21 cellular contexts compared by ENCODE assay signal in the genomic region with DNA sequence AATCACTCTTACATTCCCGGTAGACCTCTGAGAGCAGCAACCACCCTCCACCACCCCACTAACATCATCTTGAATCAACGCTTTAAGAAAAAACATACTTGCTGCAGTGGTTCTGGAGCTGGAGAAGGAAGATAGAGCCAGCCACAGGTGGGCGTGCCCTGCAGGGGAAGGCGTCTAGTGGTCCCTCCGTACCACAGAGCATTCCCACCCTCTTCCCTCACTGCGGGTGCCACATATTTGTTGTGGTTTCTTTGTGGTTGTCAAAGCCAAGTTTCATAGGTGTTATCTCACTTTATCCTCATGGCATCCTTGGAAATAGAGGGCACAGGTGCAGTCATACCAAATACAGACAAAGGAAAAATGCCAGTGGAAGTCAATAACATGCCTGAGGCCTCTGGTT. TPM values are rescaled to one million over a fixed set of nuclear protein-coding genes. Genes with fewer than 3 reads are reported as not detected.
DNase-seq lines count a peak whose midpoint lies in the region; ATAC-seq and TF ChIP-seq lines count a peak whose summit lies in the region.
"Had no signal": no experiment of that assay in that cellular context is flagged by ENCODE, and none has a peak within 500 bp of the region (broad histone marks: within the 10 kb centered on the region; RNA-seq: fewer than 3 reads in every experiment).

No MANE protein-coding gene starts in this region.

- H3K4me3 Mint-ChIP-seq in osteocyte (ENCODE audit: unreplicated experiment), result peak overlapping the region; percentile 19

- H3K36me3 Mint-ChIP-seq in osteocyte (ENCODE audit: unreplicated experiment), result peaks cover 44% of the 10 kb centered on the region

- 19 to 38% methylated on average over 6 of the region's 6 CpGs for WGBS in aorta, 2 donors

- peak overlapping the region; percentile 25 for H3K4me2 ChIP-seq in fibroblast of lung (ENCODE audit: extremely low read depth, insufficient read depth, low read length)
- H3K4me2 ChIP-seq: BLaER1 had no signal

- peaks cover 63% of the 10 kb centered on the region for H3K79me2 ChIP-seq in fibroblast of lung (ENCODE audit: control insufficient read depth, insufficient read depth, low read length)

- CTCF ChIA-PET in RWPE1 (lab: Yijun Ruan, JAX), result no interaction called here

- no peak overlapping the region for H2AFZ ChIP-seq in fibroblast of lung (ENCODE audit: low read length)

- H3K9me3 Mint-ChIP-seq in osteocyte (ENCODE audit: unreplicated experiment), result no peaks in the 10 kb centered on the region

- peaks cover 96% of the 10 kb centered on the region for H3K4me1 Mint-ChIP-seq in osteocyte (ENCODE audit: unreplicated experiment)

- no peak overlapping the region for H3K4me3 ChIP-seq in left ventricle myocardium inferior
- peak overlapping the region in 1 of 4 experiments; percentile 32 for H3K4me3 ChIP-seq in fibroblast of lung (replicated peaks in 1 of 4; ENCODE audit: control extremely low read depth in 1 of 4, insufficient read depth in 1 of 4, low read depth in 3 of 4, low read length in 4 of 4)
- no peak overlapping the region for H3K4me3 ChIP-seq in aorta (ENCODE audit: low read length in 2 of 2)
- H3K4me3 ChIP-seq: BLaER1, mucosa of descending colon, ovary, skin epidermis had no signal

- H3K27ac ChIP-seq in left ventricle myocardium inferior (replicated peaks) (peak overlapping the region; percentile 44), fibroblast of lung (ENCODE audit: insufficient read depth, low read length) (peak overlapping the region; percentile 95), aorta (ENCODE audit: low read depth in 1 of 2, low read length in 2 of 2) (peak overlapping the region; percentile 81 to 92), RWPE1 (no peak overlapping the region)
- H3K27ac ChIP-seq: BLaER1 had no signal

- peak overlapping the region; percentile 97 for H3K27ac Mint-ChIP-seq in osteocyte (ENCODE audit: unreplicated experiment)

- POLR2A ChIA-PET in RWPE1 (lab: Yijun Ruan, JAX; ENCODE audit: low non-redundant PET), result no interaction called here

- no peak for ATAC-seq in aorta (ENCODE audit: low FRiP score)
- no peak for ATAC-seq in HG02642 (IDR thresholded peaks at IDR 0.05; ENCODE audit: poor library complexity, unreplicated experiment)
- ATAC-seq: left colon had no signal

- H3K4me1 ChIP-seq in left ventricle myocardium inferior (peaks cover 98% of the 10 kb centered on the region), fibroblast of lung (ENCODE audit: control insufficient read depth, extremely low read depth, insufficient read depth, low read length) (peaks cover 35% of the 10 kb centered on the region), aorta (ENCODE audit: control insufficient read depth in 1 of 2, insufficient read depth in 2 of 2, low read length in 2 of 2) (peaks cover 6 to 8% of the 10 kb centered on the region in 2 donors)
- H3K4me1 ChIP-seq: BLaER1 had no signal

- TF ChIP-seq POLR2A in erythroblast (IDR thresholded peaks at IDR 0.05; ENCODE audit: low read length), result no peak

- no peak for TF ChIP-seq CTCF in left ventricle myocardium inferior (IDR thresholded peaks at IDR 0.05; ENCODE audit: borderline replicate concordance)
- TF ChIP-seq CTCF in fibroblast of lung (conservative IDR thresholded peaks at IDR 0.05 in 1 of 2, IDR thresholded peaks at IDR 0.05 in 1 of 2; ENCODE audit: low read depth in 1 of 2, low read length in 2 of 2), result no peak
- TF ChIP-seq CTCF in osteocyte (IDR thresholded peaks at IDR 0.05), result no peak
- no peak for TF ChIP-seq CTCF in RWPE1 (conservative IDR thresholded peaks at IDR 0.05; ENCODE audit: low read depth)

- no peaks in the 10 kb centered on the region for H4K20me1 ChIP-seq in fibroblast of lung (ENCODE audit: control insufficient read depth, extremely low read depth, insufficient read depth, low read length)
- H4K20me1 ChIP-seq: BLaER1 had no signal

- H3K36me3 ChIP-seq in left ventricle myocardium inferior (no peaks in the 10 kb centered on the region), fibroblast of lung (ENCODE audit: control insufficient read depth, insufficient read depth, low read length) (no peaks in the 10 kb centered on the region), aorta (ENCODE audit: control insufficient read depth in 1 of 2, insufficient read depth in 2 of 2, low read length in 1 of 2) (no peaks in the 10 kb centered on the region)
- H3K36me3 ChIP-seq: BLaER1, gastrocnemius medialis, ovary had no signal

- H3K9ac ChIP-seq in fibroblast of lung (ENCODE audit: insufficient read depth, low read length), result no peak overlapping the region
- H3K9ac ChIP-seq: BLaER1 had no signal

- H3K9me3 ChIP-seq in left ventricle myocardium inferior (replicated peaks) (no peaks in the 10 kb centered on the region), fibroblast of lung (ENCODE audit: control insufficient read depth, insufficient read depth, low read depth, low read length) (no peaks in the 10 kb centered on the region), aorta (ENCODE audit: control insufficient read depth, low read length) (no peaks in the 10 kb centered on the region)
- H3K9me3 ChIP-seq: gastrocnemius medialis, mucosa of descending colon, ovary had no signal

- intact Hi-C loops in left ventricle myocardium inferior (cut with micrococcal nuclease) (no loop called here), cardiac septum (cut with DNase I) (no loop called here), aorta (cut with DNase I) (loop anchor here in 1 of 2 donors (5.0 kb wide), 1 partner anchor 83 kb away; no protein-coding TSS in a partner anchor)

- DNase-seq in left ventricle myocardium inferior (no peak), cardiac septum (ENCODE audit: low spot score) (no peak), fibroblast of lung (ENCODE audit: low read depth in 2 of 2) (peak in 1 of 2 donors; percentile 62), osteocyte (ENCODE audit: extremely low spot score, unreplicated experiment) (no peak), aorta (no peak), RWPE1 (ENCODE audit: low spot score) (no peak), erythroblast (lab: John Stamatoyannopoulos, UW) (no peak)
- DNase-seq: 8988T; activated CD4-positive, CD25-positive, alpha-beta regulatory T cell treated with anti-CD3 and anti-CD28 coated beads, Interleukin-2, amount 50 U/mL, for 72 hours; gastrocnemius medialis; Karpas-422; left colon; mucosa of descending colon; NCI-H1105 treated with DMSO at 0.1 percent for 48 hours; NCI-H69; ovary; stimulated activated CD4-positive, alpha-beta T cell treated with anti-CD3 and anti-CD28 coated beads, Interleukin-4, amount 100 ng/mL, for 1 hour; substantia nigra had no signal

- H3K27me3 Mint-ChIP-seq in osteocyte (ENCODE audit: unreplicated experiment), result no peaks in the 10 kb centered on the region

- H3K27me3 ChIP-seq in left ventricle myocardium inferior (ENCODE audit: low read depth) (no peaks in the 10 kb centered on the region), fibroblast of lung (ENCODE audit: control insufficient read depth, insufficient read depth, low read length) (no peaks in the 10 kb centered on the region), aorta (ENCODE audit: control insufficient read depth in 1 of 2, insufficient read depth in 2 of 2, low read length in 1 of 2) (no peaks in the 10 kb centered on the region)
- H3K27me3 ChIP-seq: BLaER1, ovary had no signal

RNA-seq across cellular contexts. Expression of a gene that starts 22.2 kb away (rescaled TPM):
- 117 TPM for total RNA-seq in left ventricle myocardium inferior
- 165 TPM for total RNA-seq in cardiac septum
- total RNA-seq in fibroblast of lung, result 93.1 and 123 TPM in 2 replicates
- polyA plus RNA-seq in fibroblast of lung, result 43.8 and 463 TPM in 2 replicates
- 52.1 and 712 TPM in 2 replicates for polyA plus RNA-seq in fibroblast of lung (2012)
- 56.9 and 841 TPM in 2 replicates for polyA minus RNA-seq in fibroblast of lung (ENCODE audit: low replicate concordance)
- 2,001 and 2,067 TPM in 2 replicates for total RNA-seq in osteocyte
- total RNA-seq in aorta, result 1,000 to 10,000 TPM in 1 of 2 donors, 100 to 1,000 TPM in 1; 693 to 1,110 TPM
- 100 to 1,000 TPM; 117 to 670 TPM for polyA plus RNA-seq in aorta

RNA-seq across cellular contexts. Expression of a gene that starts 22.3 kb away (rescaled TPM):
- 120 TPM for total RNA-seq in left ventricle myocardium inferior
- total RNA-seq in cardiac septum, result 196 TPM
- 34.0 and 57.5 TPM in 2 replicates for total RNA-seq in fibroblast of lung
- 18.4 and 607 TPM in 2 replicates for polyA plus RNA-seq in fibroblast of lung
- 19.5 and 691 TPM in 2 replicates for polyA plus RNA-seq in fibroblast of lung (2012)
- 30.9 and 567 TPM in 2 replicates for polyA minus RNA-seq in fibroblast of lung (ENCODE audit: low replicate concordance)
- total RNA-seq in osteocyte, result 3,181 and 3,589 TPM in 2 replicates
- 100 to 1,000 TPM; 564 to 910 TPM for total RNA-seq in aorta
- polyA plus RNA-seq in aorta, result 100 to 1,000 TPM in 1 of 2 donors, 10 to 100 TPM in 1; 73.3 to 379 TPM
